18 cellular contexts compared by ENCODE assay signal in the genomic region with DNA sequence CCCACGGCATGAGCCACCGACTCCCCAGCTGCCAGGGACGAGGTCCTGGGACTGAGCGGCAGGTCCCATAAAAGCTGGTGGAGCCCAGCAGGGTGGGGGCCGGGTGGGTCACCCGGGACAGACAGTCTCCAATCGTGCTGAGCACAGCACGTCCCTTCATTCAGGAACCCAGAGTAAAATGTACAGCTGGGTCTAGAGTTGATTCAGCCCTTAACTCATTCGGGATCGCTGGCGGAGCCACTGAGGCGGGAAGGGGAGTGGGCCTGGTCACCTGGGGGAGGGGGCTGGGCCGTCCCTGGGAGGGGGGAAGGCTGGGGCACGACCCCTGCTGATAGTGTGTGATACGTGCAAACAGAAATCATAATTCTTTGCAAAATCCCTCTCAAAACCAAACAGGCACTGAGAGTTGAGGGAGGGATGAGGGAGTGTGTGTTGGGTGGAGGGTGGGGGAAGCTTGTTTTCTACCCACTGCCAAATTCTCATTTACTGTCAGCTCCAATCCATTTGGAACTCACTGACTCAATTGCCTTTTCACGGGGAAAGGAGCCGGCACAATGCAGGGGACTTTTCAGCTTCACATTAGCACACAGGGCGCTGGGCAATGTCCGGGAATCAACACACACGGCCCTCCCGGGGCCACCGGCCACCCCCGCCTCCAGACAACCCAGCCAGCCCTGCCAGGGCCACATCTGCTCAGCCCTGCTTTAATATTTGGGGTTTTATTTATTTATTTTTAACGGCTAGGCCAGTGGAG.
"Had no signal": no experiment of that assay in that cellular context is flagged by ENCODE, and none has a peak within 500 bp of the region (broad histone marks: within the 10 kb centered on the region; RNA-seq: fewer than 3 reads in every experiment).

No MANE protein-coding gene starts in this region.

- H3K4me1 ChIP-seq: tibial nerve had no signal

- DNase-seq: activated B cell treated with CpG ODN at 0.5 μM for 24 hours; activated CD4-positive, alpha-beta T cell treated with anti-CD3 and anti-CD28 coated beads for 36 hours; activated CD4-positive, alpha-beta T cell treated with anti-CD3 and anti-CD28 coated beads, Interleukin-2, amount 50 U/mL, for 4 hours; activated CD8-positive, alpha-beta memory T cell treated with anti-CD3 and anti-CD28 coated beads for 24 hours; activated CD8-positive, alpha-beta memory T cell treated with anti-CD3 and anti-CD28 coated beads, Interleukin-2, amount 50 U/mL, for 4 hours; activated effector memory CD4-positive, alpha-beta T cell treated with Interleukin-2 at 50 U/mL for 16 hours; activated naive CD4-positive, alpha-beta T cell treated with anti-CD3 and anti-CD28 coated beads for 36 hours; activated naive CD8-positive, alpha-beta T cell treated with anti-CD3 and anti-CD28 coated beads, Interleukin-2, amount 10 ng/mL, durations not matched to agents 7 days and 5 days; activated T-cell treated with anti-CD3 and anti-CD28 coated beads, Interleukin-2, amount 50 U/mL, for 4 hours; hippocampal formation; left ventricle myocardium superior; stimulated activated CD4-positive, alpha-beta T cell treated with anti-CD3 and anti-CD28 coated beads, Interleukin-12 subunit alpha, Interleukin-12 subunit beta, amount 100 ng/mL, for 4 hours; T-helper 17 cell had no signal

- H3K9me3 ChIP-seq: esophagus muscularis mucosa, suprapubic skin, tibial nerve had no signal

- H3K4me3 ChIP-seq: dorsolateral prefrontal cortex, esophagus muscularis mucosa, suprapubic skin, tibial nerve had no signal

- H3K36me3 ChIP-seq: esophagus muscularis mucosa, suprapubic skin, tibial nerve had no signal

- ATAC-seq: activated CD4-positive, alpha-beta T cell treated with anti-CD3 and anti-CD28 coated beads for 36 hours; activated T-cell treated with anti-CD3 and anti-CD28 coated beads, Interleukin-2, amount 50 U/mL, for 4 hours; left ventricle myocardium superior; right cardiac atrium; T-helper 17 cell had no signal
